27 cellular contexts compared by ENCODE assay signal in genomic region chr3:21892104-21892503, GRCh38.
"Had no signal": no experiment of that assay in that cellular context is flagged by ENCODE, and none has a peak within 500 bp of the region (broad histone marks: within the 10 kb centered on the region; RNA-seq: fewer than 3 reads in every experiment).

No MANE protein-coding gene starts in this region.

- FAIRE-seq: urothelium cell line had no signal

- H3K9me3 ChIP-seq: stomach, suprapubic skin, testis, thoracic aorta, thyroid gland, tibial artery, tibial nerve, transverse colon, upper lobe of left lung, upper lobe of right lung, uterus, vagina had no signal

- H3K27me3 ChIP-seq: stomach, suprapubic skin, testis, thyroid gland, tibial artery, tibial nerve, transverse colon, upper lobe of left lung, upper lobe of right lung, uterus, vagina had no signal

- ATAC-seq: stimulated activated effector memory CD8-positive, alpha-beta T cell treated with anti-CD3 and anti-CD28 coated beads, Interleukin-12 subunit alpha, Interleukin-12 subunit beta, amount 100 ng/mL, for 72 hours; stimulated activated memory B cell treated with anti-CD40 and anti-IgM and Interleukin-4, amounts not matched to agents 10 μg/mL and 1 μg/mL and 100 μg/mL, for 72 hours; stimulated activated naive B cell treated with anti-CD40 and anti-IgM and Interleukin-4, amounts not matched to agents 10 μg/mL and 1 μg/mL and 100 μg/mL, for 72 hours; stimulated activated naive CD8-positive, alpha-beta T cell treated with anti-CD3 and anti-CD28 coated beads, Interleukin-15, amount 100 ng/mL, for 72 hours; stimulated activated naive CD8-positive, alpha-beta T cell treated with anti-CD3 and anti-CD28 coated beads, Interleukin-15, Interleukin-2, amounts not matched to agents 100 U/mL and 50 U/mL, for 24 hours; upper lobe of right lung had no signal

- H3K4me3 ChIP-seq: stomach, suprapubic skin, testis, thoracic aorta, thyroid gland, tibial artery, tibial nerve, transverse colon, upper lobe of left lung, upper lobe of right lung, uterus, vagina had no signal

- H3K36me3 ChIP-seq: stomach, suprapubic skin, thoracic aorta, thyroid gland, tibial artery, tibial nerve, transverse colon, upper lobe of left lung, upper lobe of right lung, uterus, vagina had no signal

- H3K4me1 ChIP-seq: stomach, suprapubic skin, testis, thyroid gland, tibial nerve, transverse colon, upper lobe of left lung, upper lobe of right lung, uterus, vagina had no signal

- H3K27ac ChIP-seq: stomach, suprapubic skin, testis, thoracic aorta, thyroid gland, tibial artery, tibial nerve, transverse colon, upper lobe of left lung, upper lobe of right lung, uterus, vagina had no signal

- DNase-seq: stimulated activated CD4-positive, alpha-beta T cell treated with anti-CD3 and anti-CD28 coated beads, Interleukin-2, amount 100 ng/mL, for 48 hours; stimulated activated CD4-positive, alpha-beta T cell treated with anti-CD3 and anti-CD28 coated beads, Interleukin-4, amount 100 ng/mL, for 1 hour; stimulated activated CD4-positive, alpha-beta T cell treated with anti-CD3 and anti-CD28 coated beads, Interleukin-4, amount 100 ng/mL, for 24 hours; stimulated activated CD4-positive, alpha-beta T cell treated with anti-CD3 and anti-CD28 coated beads, Interleukin-4, amount 100 ng/mL, for 4 hours; stimulated activated CD8-positive, alpha-beta memory T cell treated with anti-CD3 and anti-CD28 coated beads, Interleukin-4, amount 100 ng/mL, for 48 hours; stimulated activated naive B cell treated with anti-CD40 and anti-IgM and Interleukin-4, amounts not matched to agents 10 μg/mL and 1 μg/mL and 100 μg/mL, for 72 hours; stimulated activated naive CD4-positive, alpha-beta T cell; stimulated activated naive CD4-positive, alpha-beta T cell treated with Interleukin-2 at 50 U/mL for 16 hours; stimulated activated naive CD8-positive, alpha-beta T cell treated with anti-CD3 and anti-CD28 coated beads, Interleukin-15, amount 100 ng/mL, for 72 hours; stimulated activated naive CD8-positive, alpha-beta T cell treated with anti-CD3 and anti-CD28 coated beads, Interleukin-15, Interleukin-2, amounts not matched to agents 100 U/mL and 50 U/mL, for 24 hours; stomach; substantia nigra; testis; thyroid gland; tibial artery; transverse colon; trophoblast cell; upper lobe of left lung; upper lobe of right lung; uterus had no signal
